9 cellular contexts compared by ENCODE assay signal in the genomic region with DNA sequence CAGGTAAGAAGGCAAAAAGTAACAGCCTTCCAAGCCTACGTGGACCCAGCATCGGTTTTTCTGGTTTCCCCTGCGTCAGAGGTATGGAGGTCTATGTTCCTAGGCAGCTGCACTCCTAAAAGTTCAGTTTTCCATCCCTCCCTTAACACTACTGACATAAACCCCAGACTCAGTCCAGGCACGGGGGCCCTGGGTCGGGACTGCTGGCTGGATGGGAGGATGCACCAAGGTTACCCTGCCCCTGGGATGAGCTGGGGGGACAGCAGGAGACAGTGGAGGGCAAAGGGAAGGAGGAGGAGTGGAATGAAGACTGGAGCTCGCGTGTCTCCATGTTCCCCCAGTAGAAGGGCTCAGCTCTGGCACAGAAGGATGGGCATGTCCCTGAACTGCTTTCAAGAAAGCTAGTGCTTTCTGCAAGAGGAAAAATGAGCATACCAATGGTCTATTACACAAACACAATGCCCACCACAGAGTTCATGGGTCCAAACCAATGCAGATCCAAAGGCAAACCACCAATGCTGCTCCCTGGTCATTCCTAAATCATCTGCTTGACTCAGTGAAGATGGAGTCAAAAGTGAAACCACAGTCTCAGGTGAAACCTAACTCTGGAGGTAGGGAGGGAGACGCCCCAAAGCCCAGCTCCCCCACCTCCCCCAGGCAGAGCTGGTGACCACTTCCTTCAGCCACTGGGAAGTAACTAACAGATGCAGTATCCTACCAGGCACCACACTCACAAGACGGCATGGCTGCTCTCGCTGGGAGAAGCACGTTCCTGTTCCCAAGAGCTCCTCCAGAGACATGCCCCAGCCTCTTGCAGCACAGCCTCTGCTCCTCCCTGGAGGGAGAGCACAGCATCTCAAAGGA. TPM values are rescaled to one million over a fixed set of nuclear protein-coding genes. Genes with fewer than 3 reads are reported as not detected.
DNase-seq lines count a peak whose midpoint lies in the region; ATAC-seq and TF ChIP-seq lines count a peak whose summit lies in the region.
"Had no signal": no experiment of that assay in that cellular context is flagged by ENCODE, and none has a peak within 500 bp of the region (broad histone marks: within the 10 kb centered on the region; RNA-seq: fewer than 3 reads in every experiment).

No MANE protein-coding gene starts in this region.

- no peaks in the 10 kb centered on the region for H3K27me3 Mint-ChIP-seq in activated T-cell treated with anti-CD3 and anti-CD28 coated beads, Interleukin-2, amount 50 U/mL, for 24 hours
- no peaks in the 10 kb centered on the region for H3K27me3 Mint-ChIP-seq in activated naive CD8-positive, alpha-beta T cell treated with anti-CD3 and anti-CD28 coated beads, Interleukin-2, amount 50 U/mL, for 24 hours

- H3K36me3 ChIP-seq in thoracic aorta = peaks cover 48% of the 10 kb centered on the region

- peak overlapping the region; percentile 73 to 75 for H3K27ac ChIP-seq in thoracic aorta

- H3K27me3 ChIP-seq in thoracic aorta (replicated peaks; ENCODE audit: insufficient read depth) = no peaks in the 10 kb centered on the region

- ATAC-seq in activated naive CD8-positive, alpha-beta T cell treated with anti-CD3 and anti-CD28 coated beads, Interleukin-2, amount 50 U/mL, for 24 hours = no peak
- ATAC-seq in thoracic aorta (ENCODE audit: insufficient number of reproducible peaks, low FRiP score, low read depth) = no peak
- ATAC-seq in GM21717 (IDR thresholded peaks at IDR 0.05; ENCODE audit: unreplicated experiment) = no peak

- H3K36me3 Mint-ChIP-seq in activated T-cell treated with anti-CD3 and anti-CD28 coated beads, Interleukin-2, amount 50 U/mL, for 24 hours (ENCODE audit: low read depth) = peaks cover 89% of the 10 kb centered on the region
- H3K36me3 Mint-ChIP-seq in activated naive CD8-positive, alpha-beta T cell treated with anti-CD3 and anti-CD28 coated beads, Interleukin-2, amount 50 U/mL, for 24 hours (ENCODE audit: low read depth) = peaks cover 25% of the 10 kb centered on the region

- H3K4me1 Mint-ChIP-seq in activated T-cell treated with anti-CD3 and anti-CD28 coated beads, Interleukin-2, amount 50 U/mL, for 24 hours (ENCODE audit: low read depth) = peaks cover 58% of the 10 kb centered on the region
- H3K4me1 Mint-ChIP-seq in activated naive CD8-positive, alpha-beta T cell treated with anti-CD3 and anti-CD28 coated beads, Interleukin-2, amount 50 U/mL, for 24 hours = peaks cover 37% of the 10 kb centered on the region

- no peaks in the 10 kb centered on the region for H3K9me3 Mint-ChIP-seq in activated T-cell treated with anti-CD3 and anti-CD28 coated beads, Interleukin-2, amount 50 U/mL, for 24 hours
- H3K9me3 Mint-ChIP-seq in activated naive CD8-positive, alpha-beta T cell treated with anti-CD3 and anti-CD28 coated beads, Interleukin-2, amount 50 U/mL, for 24 hours = no peaks in the 10 kb centered on the region

- H3K27ac Mint-ChIP-seq in activated T-cell treated with anti-CD3 and anti-CD28 coated beads, Interleukin-2, amount 50 U/mL, for 24 hours = peak overlapping the region; percentile 85
- H3K27ac Mint-ChIP-seq in activated naive CD8-positive, alpha-beta T cell treated with anti-CD3 and anti-CD28 coated beads, Interleukin-2, amount 50 U/mL, for 24 hours = peak overlapping the region; percentile 74

- no peak overlapping the region for H3K4me3 Mint-ChIP-seq in activated T-cell treated with anti-CD3 and anti-CD28 coated beads, Interleukin-2, amount 50 U/mL, for 24 hours
- H3K4me3 Mint-ChIP-seq in activated naive CD8-positive, alpha-beta T cell treated with anti-CD3 and anti-CD28 coated beads, Interleukin-2, amount 50 U/mL, for 24 hours = no peak overlapping the region

- no peaks in the 10 kb centered on the region for H3K9me3 ChIP-seq in thoracic aorta

- DNase-seq in activated T-cell treated with anti-CD3 and anti-CD28 coated beads, Interleukin-2, amount 50 U/mL, for 24 hours = no peak
- DNase-seq in activated T-cell treated with anti-CD3 and anti-CD28 coated beads, Interleukin-2, amount 50 U/mL, for 48 hours = no peak
- DNase-seq in activated naive CD8-positive, alpha-beta T cell treated with anti-CD3 and anti-CD28 coated beads, Interleukin-2, amount 50 U/mL, for 24 hours = no peak
- peak; percentile 5 for DNase-seq in kidney glomerular epithelial cell (lab: John Stamatoyannopoulos, UW)
- no peak for DNase-seq in thoracic aorta (ENCODE audit: low spot score)
- no peak for DNase-seq in NCI-H2107 treated with DMSO at 0.1 percent for 48 hours (lab: John Stamatoyannopoulos, UW; ENCODE audit: unreplicated experiment)
- DNase-seq in DMS 273 (lab: John Stamatoyannopoulos, UW; ENCODE audit: unreplicated experiment) = no peak
- DNase-seq: KG1 had no signal

- TF ChIP-seq CTCF in thoracic aorta (IDR thresholded peaks at IDR 0.05) = no peak

- no peak overlapping the region for H3K4me3 ChIP-seq in thoracic aorta

- peaks cover 46 to 75% of the 10 kb centered on the region in 2 donors for H3K4me1 ChIP-seq in thoracic aorta (ENCODE audit: control insufficient read depth in 1 of 2, low read depth in 2 of 2)

RNA-seq across cellular contexts. Expression of a gene that starts 54.9 kb away (rescaled TPM):
- total RNA-seq in thoracic aorta = 100 to 1,000 TPM; 138 to 202 TPM
